ENCODE assay signal across 8 cellular contexts in the genomic region with DNA sequence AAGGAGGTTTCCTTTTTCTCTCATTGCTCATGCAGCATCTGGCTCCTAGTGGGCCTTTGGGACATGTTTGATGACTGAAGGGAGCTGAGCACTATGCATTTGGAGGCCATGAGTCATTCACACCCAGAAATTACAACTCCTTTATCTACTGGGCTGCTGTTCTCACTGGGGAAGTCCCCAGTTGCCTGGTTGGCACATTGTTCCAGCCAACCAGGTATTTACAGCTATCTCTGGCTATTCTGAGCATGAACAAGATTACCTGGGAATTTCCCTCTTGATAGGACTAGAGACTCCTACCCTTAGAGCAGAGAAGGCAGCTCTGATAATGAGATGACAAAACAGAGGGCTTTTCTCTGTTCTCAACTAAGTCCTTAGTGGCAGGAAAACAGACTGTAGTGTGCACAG.
DNase-seq lines count a peak whose midpoint lies in the region; ATAC-seq and TF ChIP-seq lines count a peak whose summit lies in the region.

No MANE protein-coding gene starts in this region.

- H3K4me1 ChIP-seq in gastrocnemius medialis, result peaks cover 32 to 33% of the 10 kb centered on the region in 2 donors

- no peaks in the 10 kb centered on the region for H3K9me3 ChIP-seq in gastrocnemius medialis

- H3K36me3 ChIP-seq in brain microvascular endothelial cell (replicated peaks) (no peaks in the 10 kb centered on the region), gastrocnemius medialis (no peaks in the 10 kb centered on the region)

- H3K27me3 ChIP-seq in brain microvascular endothelial cell (replicated peaks), result no peaks in the 10 kb centered on the region
- no peaks in the 10 kb centered on the region for H3K27me3 ChIP-seq in gastrocnemius medialis

- intact Hi-C loops in gastrocnemius medialis (cut with DNase I; ENCODE audit: low total_unique reads), result loop anchor here (5.0 kb wide), 1 partner anchor 50 kb away; no protein-coding TSS in a partner anchor

- TF ChIP-seq CTCF in GM13976 (IDR thresholded peaks at IDR 0.05; ENCODE audit: borderline replicate concordance, control extremely low read depth, extremely low read depth, insufficient read depth, missing control alignments) (no peak), brain microvascular endothelial cell (IDR thresholded peaks at IDR 0.05; ENCODE audit: low read depth, low read length, missing control alignments) (no peak), gastrocnemius medialis (IDR thresholded peaks at IDR 0.05 in 4 of 5, conservative IDR thresholded peaks at IDR 0.05 in 1 of 5) (no peak)

- H3K27ac ChIP-seq in brain microvascular endothelial cell, result no peak overlapping the region
- H3K27ac ChIP-seq in gastrocnemius medialis, result no peak overlapping the region

- H3K4me3 ChIP-seq in brain microvascular endothelial cell (ENCODE audit: low read depth, low read length), result no peak overlapping the region
- H3K4me3 ChIP-seq in gastrocnemius medialis, result no peak overlapping the region

- TF ChIP-seq POLR2A in gastrocnemius medialis (IDR thresholded peaks at IDR 0.05) (no peak), erythroblast (IDR thresholded peaks at IDR 0.05; ENCODE audit: low read length) (no peak)

- DNase-seq in GM13976 (ENCODE audit: low spot score), result peak; percentile 39
- peak; percentile 75 for DNase-seq in M059J (ENCODE audit: low read depth)
- peak; percentile 76 for DNase-seq in brain microvascular endothelial cell
- DNase-seq in gastrocnemius medialis, result no peak
- no peak for DNase-seq in GF-D8 (lab: John Stamatoyannopoulos, UW)
- no peak for DNase-seq in middle frontal gyrus (ENCODE audit: extremely low spot score, low spot score)
- DNase-seq in erythroblast (lab: John Stamatoyannopoulos, UW), result no peak

- ATAC-seq in GM21619 (IDR thresholded peaks at IDR 0.05; ENCODE audit: unreplicated experiment), result peak; percentile 91
- ATAC-seq in gastrocnemius medialis, result peak; percentile 40 to 74

- in situ Hi-C loops in GM13976 (cut with MboI; ENCODE audit: low sequenced_read_pairs, unreplicated experiment), result no loop called here
- in situ Hi-C loops in brain microvascular endothelial cell (cut with HindIII; ENCODE audit: low pct_ligation_motif_present, low sequenced_read_pairs), result no loop called here
- in situ Hi-C loops in gastrocnemius medialis (cut with MboI; ENCODE audit: low sequenced_read_pairs in 4 of 4), result no loop called here

Comparison
In these comparisons a context has a peak if more than half of its experiments do, and no peak if none do; other contexts are left out.
1. DNase-seq: peak in GM13976 (single experiment), M059J (single experiment) and brain microvascular endothelial cell (single experiment); none in gastrocnemius medialis (0 of 2), GF-D8 (single experiment), middle frontal gyrus (single experiment) and erythroblast (0 of 2).